Comparison of ENCODE assay signal across 1 cellular context in the genomic region with DNA sequence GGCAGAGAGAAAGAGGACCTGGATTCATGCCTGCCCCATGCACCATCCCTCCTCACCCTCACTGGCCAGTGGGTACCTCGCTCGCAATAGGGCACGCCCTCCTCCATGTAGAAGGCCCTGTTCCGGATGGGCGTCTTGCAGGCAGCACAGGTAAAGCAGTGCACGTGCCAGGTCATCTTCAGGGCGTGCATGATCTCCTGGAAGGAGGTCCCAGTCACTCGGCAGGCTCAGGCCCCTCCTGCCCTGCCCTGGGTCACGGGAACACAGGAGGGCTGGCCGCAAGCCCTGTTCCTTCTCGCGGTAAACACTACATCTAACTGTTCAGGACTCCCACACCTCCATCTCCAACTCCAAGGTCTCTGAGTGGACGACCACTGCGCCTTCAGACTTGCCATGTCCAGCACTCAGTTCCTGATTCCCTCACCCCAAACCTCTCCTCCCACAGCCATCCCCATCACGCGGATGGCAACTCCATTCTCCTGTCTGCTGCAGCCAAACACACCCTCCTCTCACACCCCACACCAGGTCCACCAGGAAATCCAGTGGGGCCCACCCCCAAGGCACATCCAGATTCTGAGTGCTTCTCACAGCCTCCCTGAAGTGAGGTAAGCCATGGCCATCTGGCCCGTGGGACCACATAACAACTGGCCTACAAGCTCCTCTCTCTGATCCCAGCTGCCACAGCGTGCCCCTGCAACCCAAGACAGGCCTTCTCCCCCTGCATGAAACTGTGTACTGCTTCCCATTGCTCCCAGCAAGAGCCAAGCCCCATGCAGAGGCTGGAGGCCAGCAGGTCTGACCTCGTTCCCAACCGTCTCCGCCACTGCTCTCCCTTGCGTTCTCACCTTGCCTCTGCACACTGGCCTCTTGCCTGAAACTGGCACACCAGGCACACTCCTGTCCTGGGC.
TF ChIP-seq lines count a peak whose summit lies in the region.

No MANE protein-coding gene starts in this region.

TF ChIP-seq in WTC11, 78 proteins besides CTCF, POLR2A, EP300 and RAD21:
- no peak for TF ChIP-seq ZNF396 (CRISPR knock-in tag; IDR thresholded peaks at IDR 0.05; ENCODE audit: borderline replicate concordance)
- no peak for TF ChIP-seq NFYB (CRISPR knock-in tag; conservative IDR thresholded peaks at IDR 0.05; ENCODE audit: low read depth)
- TF ChIP-seq SMAD3 (CRISPR knock-in tag; IDR thresholded peaks at IDR 0.05; ENCODE audit: borderline replicate concordance) = no peak
- TF ChIP-seq, protein P1, sequence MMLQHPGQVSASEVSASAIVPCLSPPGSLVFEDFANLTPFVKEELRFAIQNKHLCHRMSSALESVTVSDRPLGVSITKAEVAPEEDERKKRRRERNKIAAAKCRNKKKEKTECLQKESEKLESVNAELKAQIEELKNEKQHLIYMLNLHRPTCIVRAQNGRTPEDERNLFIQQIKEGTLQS (CRISPR knock-in tag; conservative IDR thresholded peaks at IDR 0.05) = no peak
- TF ChIP-seq, protein P2, sequence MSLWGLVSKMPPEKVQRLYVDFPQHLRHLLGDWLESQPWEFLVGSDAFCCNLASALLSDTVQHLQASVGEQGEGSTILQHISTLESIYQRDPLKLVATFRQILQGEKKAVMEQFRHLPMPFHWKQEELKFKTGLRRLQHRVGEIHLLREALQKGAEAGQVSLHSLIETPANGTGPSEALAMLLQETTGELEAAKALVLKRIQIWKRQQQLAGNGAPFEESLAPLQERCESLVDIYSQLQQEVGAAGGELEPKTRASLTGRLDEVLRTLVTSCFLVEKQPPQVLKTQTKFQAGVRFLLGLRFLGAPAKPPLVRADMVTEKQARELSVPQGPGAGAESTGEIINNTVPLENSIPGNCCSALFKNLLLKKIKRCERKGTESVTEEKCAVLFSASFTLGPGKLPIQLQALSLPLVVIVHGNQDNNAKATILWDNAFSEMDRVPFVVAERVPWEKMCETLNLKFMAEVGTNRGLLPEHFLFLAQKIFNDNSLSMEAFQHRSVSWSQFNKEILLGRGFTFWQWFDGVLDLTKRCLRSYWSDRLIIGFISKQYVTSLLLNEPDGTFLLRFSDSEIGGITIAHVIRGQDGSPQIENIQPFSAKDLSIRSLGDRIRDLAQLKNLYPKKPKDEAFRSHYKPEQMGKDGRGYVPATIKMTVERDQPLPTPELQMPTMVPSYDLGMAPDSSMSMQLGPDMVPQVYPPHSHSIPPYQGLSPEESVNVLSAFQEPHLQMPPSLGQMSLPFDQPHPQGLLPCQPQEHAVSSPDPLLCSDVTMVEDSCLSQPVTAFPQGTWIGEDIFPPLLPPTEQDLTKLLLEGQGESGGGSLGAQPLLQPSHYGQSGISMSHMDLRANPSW (CRISPR knock-in tag; conservative IDR thresholded peaks at IDR 0.05; ENCODE audit: low read depth) = no peak
- no peak for TF ChIP-seq MXD4 (CRISPR knock-in tag; IDR thresholded peaks at IDR 0.05; ENCODE audit: borderline replicate concordance)
- TF ChIP-seq TEAD1 (CRISPR knock-in tag; IDR thresholded peaks at IDR 0.05) = no peak
